1 cellular context compared by ENCODE assay signal in genomic region chrX:20459410-20460350, GRCh38.
TF ChIP-seq lines count a peak whose summit lies in the region.

No MANE protein-coding gene starts in this region.

TF ChIP-seq in GM23338, 12 proteins besides CTCF, POLR2A, EP300 and RAD21 (continued from another document):
- TF ChIP-seq REST (IDR thresholded peaks at IDR 0.05; ENCODE audit: unreplicated experiment) (no peak), ETS1 (IDR thresholded peaks at IDR 0.05) (no peak), ZNF114 (CRISPR knock-in tag; IDR thresholded peaks at IDR 0.05) (no peak), EZH2phosphoT487 (IDR thresholded peaks at IDR 0.05; ENCODE audit: unreplicated experiment) (no peak), ZNF462 (CRISPR knock-in tag; IDR thresholded peaks at IDR 0.05) (no peak), CREB1 (CRISPR knock-in tag; IDR thresholded peaks at IDR 0.05; ENCODE audit: low read depth) (no peak), POLR2AphosphoS5 (IDR thresholded peaks at IDR 0.05; ENCODE audit: low read depth) (no peak)
